9 cellular contexts compared by ENCODE assay signal in the genomic region with DNA sequence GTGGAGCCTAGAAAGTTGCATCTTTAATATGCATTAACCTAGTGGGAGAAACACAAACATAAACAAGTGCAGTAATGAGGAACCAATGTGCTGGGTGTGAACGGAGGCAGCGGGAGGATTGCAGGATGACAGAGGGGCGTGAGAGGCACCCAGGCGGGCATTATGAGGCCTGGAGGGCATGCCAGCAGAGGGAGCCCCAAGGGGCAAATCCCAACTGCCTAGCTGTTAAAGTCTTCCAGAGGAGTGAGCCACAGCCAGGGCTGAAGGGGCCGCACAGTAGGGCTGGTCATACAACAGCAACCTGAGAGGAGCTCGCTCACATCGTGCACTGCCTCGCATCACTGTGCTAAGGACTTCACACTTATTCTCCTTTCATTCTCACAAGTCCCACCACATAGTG. TPM values are rescaled to one million over a fixed set of nuclear protein-coding genes. Genes with fewer than 3 reads are reported as not detected.
DNase-seq lines count a peak whose midpoint lies in the region; ATAC-seq and TF ChIP-seq lines count a peak whose summit lies in the region.
"Had no signal": no experiment of that assay in that cellular context is flagged by ENCODE, and none has a peak within 500 bp of the region (broad histone marks: within the 10 kb centered on the region; RNA-seq: fewer than 3 reads in every experiment).

No MANE protein-coding gene starts in this region.

- intact Hi-C loops in left ventricle myocardium inferior (cut with micrococcal nuclease), result loop anchor here (5.0 kb wide), 1 partner anchor 268 kb away; no protein-coding TSS in a partner anchor

- no peak overlapping the region for H3K4me3 ChIP-seq in SU-DHL-6 (ENCODE audit: insufficient read depth, low read length, poor library complexity, severe bottlenecking)
- H3K4me3 ChIP-seq in left ventricle myocardium inferior, result no peak overlapping the region
- H3K4me3 ChIP-seq: SJSA1 had no signal

- no peak overlapping the region for H3K9ac ChIP-seq in SU-DHL-6 (ENCODE audit: low read length)

- DNase-seq in ACHN (peak; percentile 24), GM10266 (ENCODE audit: extremely low spot score) (no peak), left ventricle myocardium inferior (no peak), 8988T (no peak)

- H2AFZ ChIP-seq in SU-DHL-6 (ENCODE audit: low read depth, low read length, severe bottlenecking), result no peak overlapping the region

- no peak for ATAC-seq in HG03095 (IDR thresholded peaks at IDR 0.05; ENCODE audit: unreplicated experiment)
- no peak for ATAC-seq in HG03520 (IDR thresholded peaks at IDR 0.05; ENCODE audit: unreplicated experiment)
- ATAC-seq in GM18517 (IDR thresholded peaks at IDR 0.05; ENCODE audit: unreplicated experiment), result no peak

- in situ Hi-C loops in ACHN (cut with HindIII; ENCODE audit: low pct_ligation_motif_present, low pct_unique_long_range_greater_than_20kb, low sequenced_read_pairs), result no loop called here

- no peaks in the 10 kb centered on the region for H3K36me3 ChIP-seq in SU-DHL-6 (ENCODE audit: low read length)
- H3K36me3 ChIP-seq in left ventricle myocardium inferior, result no peaks in the 10 kb centered on the region
- H3K36me3 ChIP-seq: SJSA1 had no signal

- no peaks in the 10 kb centered on the region for H3K27me3 ChIP-seq in SU-DHL-6 (ENCODE audit: low read length)
- no peaks in the 10 kb centered on the region for H3K27me3 ChIP-seq in left ventricle myocardium inferior (ENCODE audit: low read depth)
- H3K27me3 ChIP-seq: SJSA1 had no signal

- no peaks in the 10 kb centered on the region for H3K9me2 ChIP-seq in SU-DHL-6 (replicated peaks; ENCODE audit: insufficient read depth, low read length)

- H3K9me3 ChIP-seq in SU-DHL-6 (ENCODE audit: insufficient read depth, low read length) (no peaks in the 10 kb centered on the region), left ventricle myocardium inferior (replicated peaks) (no peaks in the 10 kb centered on the region)
- H3K9me3 ChIP-seq: SJSA1 had no signal

- H3K4me2 ChIP-seq in SU-DHL-6 (ENCODE audit: low read depth, low read length, poor library complexity, severe bottlenecking), result no peak overlapping the region

- no peak overlapping the region for H3K27ac ChIP-seq in SU-DHL-6 (ENCODE audit: low read depth, low read length)
- H3K27ac ChIP-seq in left ventricle myocardium inferior (replicated peaks), result no peak overlapping the region
- H3K27ac ChIP-seq: SJSA1 had no signal

- TF ChIP-seq CTCF in GM10266 (IDR thresholded peaks at IDR 0.05; ENCODE audit: control insufficient read depth, insufficient read depth, low read depth, missing control alignments) (peak; percentile 47), SU-DHL-6 (IDR thresholded peaks at IDR 0.05; ENCODE audit: insufficient read depth, low read length, poor library complexity, severe bottlenecking) (peak; percentile 56), left ventricle myocardium inferior (IDR thresholded peaks at IDR 0.05; ENCODE audit: borderline replicate concordance) (peak; percentile 38)

- H4K20me1 ChIP-seq in SU-DHL-6 (ENCODE audit: low read depth, low read length), result no peaks in the 10 kb centered on the region

- H3F3A ChIP-seq in SU-DHL-6 (ENCODE audit: insufficient read depth), result no peaks in the 10 kb centered on the region

- no peaks in the 10 kb centered on the region for H3K79me2 ChIP-seq in SU-DHL-6 (ENCODE audit: insufficient read depth, low read length)

- H3K4me1 ChIP-seq in left ventricle myocardium inferior, result peaks cover 5% of the 10 kb centered on the region

RNA-seq across cellular contexts. Expression of a gene that starts 13.3 kb away (rescaled TPM):
- total RNA-seq in left ventricle myocardium inferior, result 1.2 TPM

RNA-seq across cellular contexts. Expression of a gene that starts 17.4 kb away (rescaled TPM):
- total RNA-seq in left ventricle myocardium inferior, result 136 TPM
